ENCODE assay signal across 10 cellular contexts in the genomic region with DNA sequence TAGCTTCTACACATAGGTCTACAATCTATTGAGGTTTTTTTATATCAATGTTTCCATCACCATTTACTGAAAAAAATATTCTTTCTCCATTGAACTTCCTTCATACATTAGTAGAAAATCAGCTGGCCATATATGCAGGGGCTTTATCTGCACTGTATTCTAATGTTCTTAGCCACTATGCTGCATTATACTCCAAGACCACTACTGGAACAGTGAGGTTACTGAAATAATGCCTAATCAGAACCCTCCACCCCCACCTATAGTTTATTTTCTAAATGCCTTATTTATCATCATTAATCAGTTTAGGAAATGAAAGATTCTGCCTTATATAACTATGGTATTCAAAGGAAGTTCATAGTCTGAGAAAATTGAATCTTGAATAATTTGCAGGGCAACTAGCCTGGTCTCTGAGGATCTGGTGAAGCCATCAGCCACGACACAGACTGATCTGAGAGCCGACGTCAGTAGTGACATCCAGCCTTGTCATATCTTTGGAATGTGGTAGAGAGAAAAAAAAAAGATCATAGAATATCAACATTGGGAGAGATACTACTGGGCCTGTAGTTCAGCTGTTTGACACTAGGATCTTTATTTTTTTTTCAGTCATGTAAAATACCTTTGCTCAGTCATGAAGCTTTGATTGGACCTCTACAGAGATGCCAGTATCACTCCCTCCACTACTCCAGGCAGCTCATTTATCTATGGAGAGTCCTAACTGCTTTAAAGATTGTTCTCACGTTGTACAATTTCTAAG.
DNase-seq lines count a peak whose midpoint lies in the region; ATAC-seq and TF ChIP-seq lines count a peak whose summit lies in the region.
"Had no signal": no experiment of that assay in that cellular context is flagged by ENCODE, and none has a peak within 500 bp of the region (broad histone marks: within the 10 kb centered on the region; RNA-seq: fewer than 3 reads in every experiment).

No MANE protein-coding gene starts in this region.

- no peak for ATAC-seq in HG02759 (IDR thresholded peaks at IDR 0.05; ENCODE audit: unreplicated experiment)
- ATAC-seq in HG03460 (IDR thresholded peaks at IDR 0.05; ENCODE audit: unreplicated experiment) = no peak

- no peaks in the 10 kb centered on the region for H3K36me3 ChIP-seq in Peyer's patch
- H3K36me3 ChIP-seq: ascending aorta had no signal

- H3K9me3 ChIP-seq in Peyer's patch = no peaks in the 10 kb centered on the region
- H3K9me3 ChIP-seq: ascending aorta had no signal

- no peaks in the 10 kb centered on the region for H3K4me1 ChIP-seq in Peyer's patch
- H3K4me1 ChIP-seq: ascending aorta had no signal

- TF ChIP-seq CTCF in cardiac fibroblast (IDR thresholded peaks at IDR 0.05; ENCODE audit: low read depth, low read length) (peak; percentile 33), Peyer's patch (IDR thresholded peaks at IDR 0.05) (no peak)

- TF ChIP-seq POLR2A in Peyer's patch (IDR thresholded peaks at IDR 0.05) = no peak

- DNase-seq in EH (ENCODE audit: low read depth) = peak; percentile 91
- DNase-seq in NCI-H226 = peak; percentile 61
- DNase-seq in cardiac fibroblast (ENCODE audit: low read depth in 2 of 2) = peak; percentile 59 to 86
- peak; percentile 68 for DNase-seq in myocyte (ENCODE audit: low read depth)
- DNase-seq in Peyer's patch = no peak
- no peak for DNase-seq in GDM1 (lab: John Stamatoyannopoulos, UW)
- DNase-seq: NCI-H524 had no signal

- no peak overlapping the region for H3K27ac ChIP-seq in Peyer's patch
- H3K27ac ChIP-seq: ascending aorta had no signal

- no peaks in the 10 kb centered on the region for H3K27me3 ChIP-seq in Peyer's patch
- H3K27me3 ChIP-seq: ascending aorta had no signal

- H3K4me3 ChIP-seq in cardiac fibroblast (replicated peaks in 1 of 2; ENCODE audit: low read depth in 2 of 2, low read length in 2 of 2) = no peak overlapping the region
- H3K4me3 ChIP-seq in Peyer's patch = no peak overlapping the region
- H3K4me3 ChIP-seq: ascending aorta had no signal

Comparison
In these comparisons a context has a peak if more than half of its experiments do, and no peak if none do; other contexts are left out.
1. DNase-seq: peak in EH (single experiment), NCI-H226 (single experiment), cardiac fibroblast (2 of 2) and myocyte (single experiment); none in Peyer's patch (0 of 3) and GDM1 (single experiment).